8 cellular contexts compared by ENCODE assay signal in genomic region chr3:112642912-112643506, GRCh38. TPM values are rescaled to one million over a fixed set of nuclear protein-coding genes. Genes with fewer than 3 reads are reported as not detected.
DNase-seq lines count a peak whose midpoint lies in the region; ATAC-seq lines count a peak whose summit lies in the region.

No MANE protein-coding gene starts in this region.

- ATAC-seq in HG03342 (IDR thresholded peaks at IDR 0.05; ENCODE audit: unreplicated experiment): peak; percentile 94
- peak; percentile 94 to 98 for ATAC-seq in activated CD4-positive, CD25-positive, alpha-beta regulatory T cell treated with anti-CD3 and anti-CD28 coated beads, Interleukin-2, amount 50 U/mL, for 24 hours
- peak; percentile 98 for ATAC-seq in left lobe of liver

- DNase-seq in Ammon's horn (ENCODE audit: low spot score) (peak; percentile 94), GM19238 (ENCODE audit: insufficient read length, low spot score) (peak; percentile 69), NCI-H345 (lab: John Stamatoyannopoulos, UW) (peak; percentile 81), cerebellum (ENCODE audit: low spot score) (peak; percentile 34), left lobe of liver (ENCODE audit: low spot score) (peak; percentile 73)
- DNase-seq in stimulated activated CD4-positive, alpha-beta T cell treated with anti-CD3 and anti-CD28 coated beads, Interleukin-4, amount 100 ng/mL, for 4 hours: peak; percentile 69 to 76

RNA-seq across cellular contexts. Expression of gene CCDC80, which starts 2.1 kb away (rescaled TPM):
- 12.8 TPM for total RNA-seq in cerebellum
- total RNA-seq in left lobe of liver: 0.75 TPM

Comparison
In these comparisons a context has a peak if more than half of its experiments do, and no peak if none do; other contexts are left out.
1. Peak in every context shown above with its lines: DNase-seq and ATAC-seq.
2. DNase-seq: peak in every context shown above with its lines; median percentile 94 in Ammon's horn; 81 in NCI-H345; 73 in left lobe of liver; 72 in stimulated activated CD4-positive, alpha-beta T cell treated with anti-CD3 and anti-CD28 coated beads, Interleukin-4, amount 100 ng/mL, for 4 hours; 69 in GM19238; 34 in cerebellum.